In genomic region chr6:42230320-42231034, GRCh38 we compare ENCODE assay signal across 12 cellular contexts.
DNase-seq lines count a peak whose midpoint lies in the region; ATAC-seq and TF ChIP-seq lines count a peak whose summit lies in the region.
"Had no signal": no experiment of that assay in that cellular context is flagged by ENCODE, and none has a peak within 500 bp of the region (broad histone marks: within the 10 kb centered on the region; RNA-seq: fewer than 3 reads in every experiment).

No MANE protein-coding gene starts in this region.

- no peak overlapping the region for H3K4me3 ChIP-seq in AG09309 (ENCODE audit: control insufficient read depth, low read depth, low read length)
- H3K4me3 ChIP-seq: ascending aorta, spleen had no signal

- DNase-seq in AG09309 (ENCODE audit: low read depth) (no peak), GM20000 (ENCODE audit: low spot score) (no peak), glomerular visceral epithelial cell (ENCODE audit: extremely low spot score) (peak; percentile 30), T1000 (lab: John Stamatoyannopoulos, UW) (no peak), foreskin melanocyte (no peak), GM19238 (ENCODE audit: insufficient read length, low spot score) (no peak)
- DNase-seq: immature natural killer cell, NCI-H1694, spleen had no signal

- ATAC-seq in SK-N-SH treated with all-trans-retinoic acid at 6 μM for 48 hours (peak; percentile 40), HG02970 (IDR thresholded peaks at IDR 0.05; ENCODE audit: low FRiP score, unreplicated experiment) (no peak)

- TF ChIP-seq CTCF in AG09309 (IDR thresholded peaks at IDR 0.05; ENCODE audit: control insufficient read depth, insufficient read depth, low read depth, low read length, missing control alignments): peak; percentile 39
- peak; percentile 32 for TF ChIP-seq CTCF in GM20000 (IDR thresholded peaks at IDR 0.05; ENCODE audit: extremely low read depth, missing control alignments)

TF ChIP-seq in SK-N-SH treated with all-trans-retinoic acid at 6 μM for 48 hours, 23 proteins besides CTCF, POLR2A, EP300 and RAD21:
- no peak for TF ChIP-seq ARNTL (CRISPR knock-in tag; IDR thresholded peaks at IDR 0.05; ENCODE audit: borderline replicate concordance, low read depth)
- TF ChIP-seq ESRRG (CRISPR knock-in tag; IDR thresholded peaks at IDR 0.05): no peak
- TF ChIP-seq GLIS3 (CRISPR knock-in tag; IDR thresholded peaks at IDR 0.05): no peak
- no peak for TF ChIP-seq ZNF565 (CRISPR knock-in tag; conservative IDR thresholded peaks at IDR 0.05; ENCODE audit: low read depth)
- TF ChIP-seq ZFP3 (CRISPR knock-in tag; IDR thresholded peaks at IDR 0.05): no peak
- no peak for TF ChIP-seq CSDC2 (CRISPR knock-in tag; IDR thresholded peaks at IDR 0.05)
- no peak for TF ChIP-seq CREB5 (CRISPR knock-in tag; IDR thresholded peaks at IDR 0.05; ENCODE audit: low read depth)
- TF ChIP-seq, protein P1, sequence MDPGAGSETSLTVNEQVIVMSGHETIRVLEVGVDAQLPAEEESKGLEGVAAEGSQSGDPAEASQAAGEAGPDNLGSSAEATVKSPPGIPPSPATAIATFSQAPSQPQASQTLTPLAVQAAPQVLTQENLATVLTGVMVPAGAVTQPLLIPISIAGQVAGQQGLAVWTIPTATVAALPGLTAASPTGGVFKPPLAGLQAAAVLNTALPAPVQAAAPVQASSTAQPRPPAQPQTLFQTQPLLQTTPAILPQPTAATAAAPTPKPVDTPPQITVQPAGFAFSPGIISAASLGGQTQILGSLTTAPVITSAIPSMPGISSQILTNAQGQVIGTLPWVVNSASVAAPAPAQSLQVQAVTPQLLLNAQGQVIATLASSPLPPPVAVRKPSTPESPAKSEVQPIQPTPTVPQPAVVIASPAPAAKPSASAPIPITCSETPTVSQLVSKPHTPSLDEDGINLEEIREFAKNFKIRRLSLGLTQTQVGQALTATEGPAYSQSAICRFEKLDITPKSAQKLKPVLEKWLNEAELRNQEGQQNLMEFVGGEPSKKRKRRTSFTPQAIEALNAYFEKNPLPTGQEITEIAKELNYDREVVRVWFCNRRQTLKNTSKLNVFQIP (CRISPR knock-in tag; IDR thresholded peaks at IDR 0.05; ENCODE audit: borderline replicate concordance, low read depth): no peak
- TF ChIP-seq, protein P2, sequence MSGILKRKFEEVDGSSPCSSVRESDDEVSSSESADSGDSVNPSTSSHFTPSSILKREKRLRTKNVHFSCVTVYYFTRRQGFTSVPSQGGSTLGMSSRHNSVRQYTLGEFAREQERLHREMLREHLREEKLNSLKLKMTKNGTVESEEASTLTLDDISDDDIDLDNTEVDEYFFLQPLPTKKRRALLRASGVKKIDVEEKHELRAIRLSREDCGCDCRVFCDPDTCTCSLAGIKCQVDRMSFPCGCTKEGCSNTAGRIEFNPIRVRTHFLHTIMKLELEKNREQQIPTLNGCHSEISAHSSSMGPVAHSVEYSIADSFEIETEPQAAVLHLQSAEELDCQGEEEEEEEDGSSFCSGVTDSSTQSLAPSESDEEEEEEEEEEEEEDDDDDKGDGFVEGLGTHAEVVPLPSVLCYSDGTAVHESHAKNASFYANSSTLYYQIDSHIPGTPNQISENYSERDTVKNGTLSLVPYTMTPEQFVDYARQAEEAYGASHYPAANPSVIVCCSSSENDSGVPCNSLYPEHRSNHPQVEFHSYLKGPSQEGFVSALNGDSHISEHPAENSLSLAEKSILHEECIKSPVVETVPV (CRISPR knock-in tag; IDR thresholded peaks at IDR 0.05): no peak
- TF ChIP-seq TOX (CRISPR knock-in tag; IDR thresholded peaks at IDR 0.05; ENCODE audit: borderline replicate concordance): no peak
- TF ChIP-seq OSR1 (CRISPR knock-in tag; IDR thresholded peaks at IDR 0.05): no peak
- no peak for TF ChIP-seq BACH2 (CRISPR knock-in tag; IDR thresholded peaks at IDR 0.05; ENCODE audit: borderline replicate concordance)
- TF ChIP-seq ZFP30 (CRISPR knock-in tag; IDR thresholded peaks at IDR 0.05): no peak
- no peak for TF ChIP-seq SNAI2 (CRISPR knock-in tag; IDR thresholded peaks at IDR 0.05)
- no peak for TF ChIP-seq RARB (CRISPR knock-in tag; IDR thresholded peaks at IDR 0.05)
- TF ChIP-seq, protein P3, sequence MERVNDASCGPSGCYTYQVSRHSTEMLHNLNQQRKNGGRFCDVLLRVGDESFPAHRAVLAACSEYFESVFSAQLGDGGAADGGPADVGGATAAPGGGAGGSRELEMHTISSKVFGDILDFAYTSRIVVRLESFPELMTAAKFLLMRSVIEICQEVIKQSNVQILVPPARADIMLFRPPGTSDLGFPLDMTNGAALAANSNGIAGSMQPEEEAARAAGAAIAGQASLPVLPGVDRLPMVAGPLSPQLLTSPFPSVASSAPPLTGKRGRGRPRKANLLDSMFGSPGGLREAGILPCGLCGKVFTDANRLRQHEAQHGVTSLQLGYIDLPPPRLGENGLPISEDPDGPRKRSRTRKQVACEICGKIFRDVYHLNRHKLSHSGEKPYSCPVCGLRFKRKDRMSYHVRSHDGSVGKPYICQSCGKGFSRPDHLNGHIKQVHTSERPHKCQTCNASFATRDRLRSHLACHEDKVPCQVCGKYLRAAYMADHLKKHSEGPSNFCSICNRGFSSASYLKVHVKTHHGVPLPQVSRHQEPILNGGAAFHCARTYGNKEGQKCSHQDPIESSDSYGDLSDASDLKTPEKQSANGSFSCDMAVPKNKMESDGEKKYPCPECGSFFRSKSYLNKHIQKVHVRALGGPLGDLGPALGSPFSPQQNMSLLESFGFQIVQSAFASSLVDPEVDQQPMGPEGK (CRISPR knock-in tag; IDR thresholded peaks at IDR 0.05; ENCODE audit: borderline replicate concordance): no peak
